Comparison of ENCODE assay signal across 18 cellular contexts in the genomic region with DNA sequence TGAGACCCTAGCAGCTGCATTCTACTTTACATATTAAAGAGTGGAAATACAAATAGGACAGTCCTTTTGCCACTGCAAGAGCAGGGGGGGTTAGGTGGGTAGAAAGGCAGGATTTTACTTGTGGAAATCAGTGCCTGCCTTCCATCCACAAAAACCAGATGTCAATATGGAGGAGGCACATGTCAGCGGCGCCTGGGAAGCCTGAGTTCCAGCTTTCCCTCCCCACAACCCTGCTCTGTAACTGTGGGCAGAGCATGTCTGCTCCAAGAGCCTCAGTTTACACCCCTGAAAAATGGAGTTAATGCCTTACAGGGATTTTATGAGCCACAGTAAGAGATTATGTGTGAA. TPM values are rescaled to one million over a fixed set of nuclear protein-coding genes. Genes with fewer than 3 reads are reported as not detected.
DNase-seq lines count a peak whose midpoint lies in the region; ATAC-seq and TF ChIP-seq lines count a peak whose summit lies in the region.
"Had no signal": no experiment of that assay in that cellular context is flagged by ENCODE, and none has a peak within 500 bp of the region (broad histone marks: within the 10 kb centered on the region; RNA-seq: fewer than 3 reads in every experiment).

No MANE protein-coding gene starts in this region.

- peak overlapping the region; percentile 8 for H3K9ac ChIP-seq in HUES6 (ENCODE audit: low read length)
- H3K9ac ChIP-seq: BLaER1 had no signal

- H3K9me3 ChIP-seq in HUES6 (ENCODE audit: control insufficient read depth, insufficient read depth, low read depth, low read length): no peaks in the 10 kb centered on the region
- no peaks in the 10 kb centered on the region for H3K9me3 ChIP-seq in WERI-Rb-1 (ENCODE audit: severe bottlenecking)
- no peaks in the 10 kb centered on the region for H3K9me3 ChIP-seq in osteoblast (ENCODE audit: low read depth, low read length)
- H3K9me3 ChIP-seq in testis: no peaks in the 10 kb centered on the region
- H3K9me3 ChIP-seq in vagina: no peaks in the 10 kb centered on the region
- H3K9me3 ChIP-seq: BLaER1, tibial artery had no signal

- TF ChIP-seq POLR2A in testis (IDR thresholded peaks at IDR 0.05) (no peak), vagina (IDR thresholded peaks at IDR 0.05) (no peak)

- H3K4me3 ChIP-seq in HUES6 (ENCODE audit: low read depth, low read length): no peak overlapping the region
- H3K4me3 ChIP-seq in WERI-Rb-1 (ENCODE audit: low read depth, low read length): peak overlapping the region; percentile 23
- no peak overlapping the region for H3K4me3 ChIP-seq in fibroblast of villous mesenchyme (ENCODE audit: low read depth, low read length)
- H3K4me3 ChIP-seq in osteoblast (ENCODE audit: insufficient read depth, low read length): no peak overlapping the region
- H3K4me3 ChIP-seq in testis: no peak overlapping the region
- H3K4me3 ChIP-seq in vagina: no peak overlapping the region
- H3K4me3 ChIP-seq: BLaER1, tibial artery had no signal

- peak overlapping the region; percentile 1 for H2AFZ ChIP-seq in osteoblast (ENCODE audit: low read length)

- peak overlapping the region; percentile 51 for H3K4me2 ChIP-seq in osteoblast (ENCODE audit: insufficient read depth, low read length)
- H3K4me2 ChIP-seq: BLaER1 had no signal

- H4K20me1 ChIP-seq in osteoblast (ENCODE audit: insufficient read depth, low read length): no peaks in the 10 kb centered on the region
- H4K20me1 ChIP-seq: BLaER1 had no signal

- H3K27me3 ChIP-seq in HUES6 (ENCODE audit: control insufficient read depth, insufficient read depth, low read length) (no peaks in the 10 kb centered on the region), WERI-Rb-1 (ENCODE audit: insufficient read depth, low read depth, severe bottlenecking) (no peaks in the 10 kb centered on the region), osteoblast (ENCODE audit: insufficient read depth, low read length) (no peaks in the 10 kb centered on the region), testis (no peaks in the 10 kb centered on the region), vagina (no peaks in the 10 kb centered on the region)
- H3K27me3 ChIP-seq: BLaER1, tibial artery had no signal

- intact Hi-C loops in testis (cut with DNase I; ENCODE audit: low total_unique reads): no loop called here
- intact Hi-C loops in vagina (cut with DNase I): no loop called here

- H3K4me1 ChIP-seq in HUES6 (ENCODE audit: control insufficient read depth, insufficient read depth, low read length): peaks cover 56% of the 10 kb centered on the region
- H3K4me1 ChIP-seq in osteoblast (ENCODE audit: insufficient read depth, low read length): peaks cover 63% of the 10 kb centered on the region
- H3K4me1 ChIP-seq in testis: no peaks in the 10 kb centered on the region
- peaks cover 22% of the 10 kb centered on the region for H3K4me1 ChIP-seq in vagina
- H3K4me1 ChIP-seq: BLaER1 had no signal

- WGBS in testis, 2 donors: 87 to 91% methylated on average over 2 of the region's 2 CpGs

- no peak for ATAC-seq in activated CD4-positive, CD25-positive, alpha-beta regulatory T cell treated with anti-CD3 and anti-CD28 coated beads, Interleukin-2, amount 50 U/mL, for 24 hours
- ATAC-seq: activated CD8-positive, alpha-beta T cell treated with anti-CD3 and anti-CD28 coated beads, Interleukin-2, amount 10 ng/mL, durations not matched to agents 7 days and 5 days had no signal

- H3K36me3 ChIP-seq in HUES6 (ENCODE audit: control insufficient read depth, insufficient read depth, low read length): peaks cover 4% of the 10 kb centered on the region
- no peaks in the 10 kb centered on the region; the same call in 1 of the 2 replicates for H3K36me3 ChIP-seq in WERI-Rb-1
- peaks cover 3% of the 10 kb centered on the region for H3K36me3 ChIP-seq in osteoblast (ENCODE audit: insufficient read depth, low read length)
- no peaks in the 10 kb centered on the region for H3K36me3 ChIP-seq in testis (ENCODE audit: low read depth, missing control alignments)
- no peaks in the 10 kb centered on the region for H3K36me3 ChIP-seq in vagina

- TF ChIP-seq CTCF in WERI-Rb-1 (IDR thresholded peaks at IDR 0.05; ENCODE audit: low read depth, low read length): no peak
- no peak for TF ChIP-seq CTCF in fibroblast of villous mesenchyme (IDR thresholded peaks at IDR 0.05; ENCODE audit: insufficient read depth, low read depth, low read length)
- TF ChIP-seq CTCF in osteoblast (IDR thresholded peaks at IDR 0.05; ENCODE audit: extremely low read depth, low read depth, low read length): no peak
- TF ChIP-seq CTCF in testis (IDR thresholded peaks at IDR 0.05): no peak
- no peak for TF ChIP-seq CTCF in vagina (IDR thresholded peaks at IDR 0.05)

- H3K79me2 ChIP-seq in osteoblast (ENCODE audit: insufficient read depth, low read length): peaks cover 9% of the 10 kb centered on the region

- H3K27ac ChIP-seq in HUES6 (ENCODE audit: low read depth, low read length) (peak overlapping the region; percentile 29; the same call in 1 of the 2 replicates), WERI-Rb-1 (peak overlapping the region; percentile 86), osteoblast (ENCODE audit: low read depth, low read length) (peak overlapping the region; percentile 56), testis (peak overlapping the region in 1 of 2 donors; percentile 34), vagina (no peak overlapping the region)
- H3K27ac ChIP-seq: BLaER1, tibial artery had no signal

- no peak for DNase-seq in WERI-Rb-1
- peak; percentile 18 for DNase-seq in fibroblast of villous mesenchyme (ENCODE audit: low read depth)
- DNase-seq in osteoblast (ENCODE audit: insufficient read length, low spot score, missing footprints): no peak
- DNase-seq in testis: no peak
- no peak for DNase-seq in vagina (ENCODE audit: extremely low spot score in 2 of 2)
- DNase-seq in COLO668 (lab: John Stamatoyannopoulos, UW; ENCODE audit: unreplicated experiment): no peak
- DNase-seq: activated CD8-positive, alpha-beta T cell treated with anti-CD3 and anti-CD28 coated beads, Interleukin-2, amount 10 ng/mL, durations not matched to agents 7 days and 5 days; activated naive CD8-positive, alpha-beta T cell treated with anti-CD3 and anti-CD28 coated beads for 36 hours; caudate nucleus; effector memory CD4-positive, alpha-beta T cell; Karpas-422; NCI-H2171 treated with DMSO at 0.1 percent for 48 hours; NCI-H774; stimulated activated CD4-positive, alpha-beta T cell treated with anti-CD3 and anti-CD28 coated beads, Interleukin-12 subunit alpha, Interleukin-12 subunit beta, amount 100 ng/mL, for 4 hours; tibial artery had no signal

RNA-seq across cellular contexts. Expression of gene STEAP3, which starts 32.9 kb away (rescaled TPM):
- 14.5 and 17.7 TPM in 2 replicates for total RNA-seq in fibroblast of villous mesenchyme
- 27.4 and 40.9 TPM in 2 replicates for total RNA-seq in osteoblast
- 10 to 100 TPM in 1 of 2 donors, 1 to 10 TPM in 1; 5.1 to 11.9 TPM for total RNA-seq in testis
- polyA plus RNA-seq in testis (ENCODE audit: insufficient read depth, low read depth, low replicate concordance): 5.6 TPM
- 22.1 TPM for total RNA-seq in vagina
